14 cellular contexts compared by ENCODE assay signal in the genomic region with DNA sequence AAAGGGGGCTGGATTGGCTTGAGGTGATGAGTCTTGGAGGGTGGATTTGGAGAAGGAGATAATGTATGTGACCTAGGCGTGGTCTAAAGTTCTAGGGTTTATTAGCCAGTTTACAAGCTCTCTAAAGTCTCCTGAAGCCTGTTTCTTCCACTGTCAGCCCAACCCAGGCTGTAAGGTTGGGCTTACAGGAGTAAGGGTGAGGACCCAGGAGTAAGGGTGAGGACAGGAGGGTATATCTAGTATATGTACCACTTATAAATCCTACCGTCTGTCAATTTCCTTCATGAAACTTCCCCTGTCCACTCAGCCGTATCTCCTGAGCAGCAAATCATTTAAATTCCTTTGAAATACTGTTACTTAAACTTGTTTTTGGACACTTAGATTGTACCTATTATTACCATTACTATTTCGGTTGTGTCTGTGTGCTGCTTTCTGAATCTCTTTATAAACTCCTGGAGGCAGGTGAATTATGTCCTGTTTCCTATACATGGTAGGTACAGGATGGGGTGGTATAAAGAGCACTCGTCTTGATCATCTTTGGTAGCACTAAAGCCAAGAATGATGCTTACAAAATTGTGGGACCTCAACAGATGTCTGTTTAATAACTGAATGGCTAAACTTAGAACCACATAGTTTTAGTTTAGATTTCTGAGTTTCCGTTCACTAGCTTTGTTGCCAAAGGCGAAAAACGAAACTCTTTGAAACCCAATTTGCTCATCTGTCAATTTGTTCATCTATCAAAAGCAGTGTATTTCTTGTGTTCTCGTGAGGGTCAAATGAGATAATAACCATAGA.
DNase-seq lines count a peak whose midpoint lies in the region; ATAC-seq, FAIRE-seq and TF ChIP-seq lines count a peak whose summit lies in the region.
"Had no signal": no experiment of that assay in that cellular context is flagged by ENCODE, and none has a peak within 500 bp of the region (broad histone marks: within the 10 kb centered on the region; RNA-seq: fewer than 3 reads in every experiment).

No MANE protein-coding gene starts in this region.

- peak; percentile 76 for ATAC-seq in GM19455 (IDR thresholded peaks at IDR 0.05; ENCODE audit: unreplicated experiment)
- ATAC-seq in HG02678 (IDR thresholded peaks at IDR 0.05; ENCODE audit: unreplicated experiment), result peak; percentile 67
- peak; percentile 59 for ATAC-seq in HG03439 (IDR thresholded peaks at IDR 0.05; ENCODE audit: unreplicated experiment)

- no peaks in the 10 kb centered on the region for H3K4me1 ChIP-seq in thyroid gland
- no peaks in the 10 kb centered on the region for H3K4me1 ChIP-seq in esophagus squamous epithelium

- TF ChIP-seq CTCF in thyroid gland (IDR thresholded peaks at IDR 0.05) (no peak), CD14-positive monocyte (IDR thresholded peaks at IDR 0.05) (no peak), esophagus squamous epithelium (IDR thresholded peaks at IDR 0.05) (no peak)

- H3K27ac Mint-ChIP-seq in activated naive CD8-positive, alpha-beta T cell treated with anti-CD3 and anti-CD28 coated beads for 36 hours, result no peak overlapping the region
- no peak overlapping the region for H3K27ac Mint-ChIP-seq in CD14-positive monocyte

- H3K9me3 Mint-ChIP-seq in activated naive CD8-positive, alpha-beta T cell treated with anti-CD3 and anti-CD28 coated beads for 36 hours, result peaks cover 3% of the 10 kb centered on the region
- peaks cover 8 to 26% (median 21%) of the 10 kb centered on the region in 7 donors for H3K9me3 Mint-ChIP-seq in CD14-positive monocyte

- DNase-seq in GM12891 (ENCODE audit: insufficient read length, low spot score), result no peak
- no peak for DNase-seq in activated naive CD8-positive, alpha-beta T cell treated with anti-CD3 and anti-CD28 coated beads for 36 hours
- no peak for DNase-seq in thyroid gland
- DNase-seq in CD14-positive monocyte (ENCODE audit: low spot score), result no peak
- DNase-seq in esophagus squamous epithelium (lab: John Stamatoyannopoulos, UW), result no peak
- DNase-seq: activated T-cell treated with anti-CD3 and anti-CD28 coated beads, Interleukin-2, amount 50 U/mL, for 48 hours; anterior cingulate cortex; DMS79; foreskin fibroblast; NCI-H2171; stimulated activated CD4-positive, alpha-beta T cell treated with anti-CD3 and anti-CD28 coated beads, Interleukin-1b, Interleukin-23, amount 100 ng/mL, for 48 hours had no signal

- WGBS in thyroid gland, 2 donors, result 92% methylated on average over 9 of the region's 9 CpGs
- 79 to 89% methylated on average over 9 of the region's 9 CpGs for WGBS in esophagus squamous epithelium, 2 donors

- no peak overlapping the region for H3K4me3 Mint-ChIP-seq in activated naive CD8-positive, alpha-beta T cell treated with anti-CD3 and anti-CD28 coated beads for 36 hours
- no peak overlapping the region for H3K4me3 Mint-ChIP-seq in CD14-positive monocyte

- no peaks in the 10 kb centered on the region for H3K9me3 ChIP-seq in thyroid gland
- peaks cover 0 to 18% (median 13%) of the 10 kb centered on the region in 3 donors for H3K9me3 ChIP-seq in esophagus squamous epithelium

- H3K27me3 ChIP-seq in thyroid gland (no peaks in the 10 kb centered on the region), esophagus squamous epithelium (peaks cover 0 to 5% (median 0%) of the 10 kb centered on the region in 4 donors)

- H3K36me3 ChIP-seq in thyroid gland (no peaks in the 10 kb centered on the region), esophagus squamous epithelium (no peaks in the 10 kb centered on the region)

- H3K4me1 Mint-ChIP-seq in activated naive CD8-positive, alpha-beta T cell treated with anti-CD3 and anti-CD28 coated beads for 36 hours, result no peaks in the 10 kb centered on the region
- H3K4me1 Mint-ChIP-seq in CD14-positive monocyte, result no peaks in the 10 kb centered on the region

- peak; percentile 91 for FAIRE-seq in GM12891 (lab: Jason Lieb, UNC)

- no peaks in the 10 kb centered on the region for H3K36me3 Mint-ChIP-seq in activated naive CD8-positive, alpha-beta T cell treated with anti-CD3 and anti-CD28 coated beads for 36 hours
- no peaks in the 10 kb centered on the region for H3K36me3 Mint-ChIP-seq in CD14-positive monocyte

- TF ChIP-seq POLR2A in GM12891 (IDR thresholded peaks at IDR 0.05; ENCODE audit: low read depth, low read length), result no peak
- no peak for TF ChIP-seq POLR2A in thyroid gland (IDR thresholded peaks at IDR 0.05)
- TF ChIP-seq POLR2A in esophagus squamous epithelium (IDR thresholded peaks at IDR 0.05), result no peak

- H3K27ac ChIP-seq in thyroid gland (no peak overlapping the region), esophagus squamous epithelium (no peak overlapping the region)

- H3K4me3 ChIP-seq in thyroid gland (replicated peaks in 1 of 3) (no peak overlapping the region), esophagus squamous epithelium (no peak overlapping the region)

- H3K27me3 Mint-ChIP-seq in activated naive CD8-positive, alpha-beta T cell treated with anti-CD3 and anti-CD28 coated beads for 36 hours, result peaks cover 6% of the 10 kb centered on the region
- peaks cover 3 to 20% (median 12%) of the 10 kb centered on the region in 3 donors for H3K27me3 Mint-ChIP-seq in CD14-positive monocyte (ENCODE audit: low read depth in 3 of 3)

- intact Hi-C loops in thyroid gland (cut with DNase I) (no loop called here), CD14-positive monocyte (cut with micrococcal nuclease) (no loop called here), esophagus squamous epithelium (cut with DNase I) (no loop called here)

TF ChIP-seq in GM12891, 5 proteins besides CTCF, POLR2A, EP300 and RAD21:
- TF ChIP-seq POU2F2 (IDR thresholded peaks at IDR 0.05; ENCODE audit: low read depth, low read length) (no peak), POLR2AphosphoS5 (IDR thresholded peaks at IDR 0.05; ENCODE audit: low read depth, low read length) (no peak), TAF1 (IDR thresholded peaks at IDR 0.05; ENCODE audit: low read depth, low read length) (no peak), PAX5 (IDR thresholded peaks at IDR 0.05; ENCODE audit: insufficient read depth, low read length, severe bottlenecking) (no peak), SPI1 (IDR thresholded peaks at IDR 0.05; ENCODE audit: low read depth, low read length) (no peak)
